In the genomic region with DNA sequence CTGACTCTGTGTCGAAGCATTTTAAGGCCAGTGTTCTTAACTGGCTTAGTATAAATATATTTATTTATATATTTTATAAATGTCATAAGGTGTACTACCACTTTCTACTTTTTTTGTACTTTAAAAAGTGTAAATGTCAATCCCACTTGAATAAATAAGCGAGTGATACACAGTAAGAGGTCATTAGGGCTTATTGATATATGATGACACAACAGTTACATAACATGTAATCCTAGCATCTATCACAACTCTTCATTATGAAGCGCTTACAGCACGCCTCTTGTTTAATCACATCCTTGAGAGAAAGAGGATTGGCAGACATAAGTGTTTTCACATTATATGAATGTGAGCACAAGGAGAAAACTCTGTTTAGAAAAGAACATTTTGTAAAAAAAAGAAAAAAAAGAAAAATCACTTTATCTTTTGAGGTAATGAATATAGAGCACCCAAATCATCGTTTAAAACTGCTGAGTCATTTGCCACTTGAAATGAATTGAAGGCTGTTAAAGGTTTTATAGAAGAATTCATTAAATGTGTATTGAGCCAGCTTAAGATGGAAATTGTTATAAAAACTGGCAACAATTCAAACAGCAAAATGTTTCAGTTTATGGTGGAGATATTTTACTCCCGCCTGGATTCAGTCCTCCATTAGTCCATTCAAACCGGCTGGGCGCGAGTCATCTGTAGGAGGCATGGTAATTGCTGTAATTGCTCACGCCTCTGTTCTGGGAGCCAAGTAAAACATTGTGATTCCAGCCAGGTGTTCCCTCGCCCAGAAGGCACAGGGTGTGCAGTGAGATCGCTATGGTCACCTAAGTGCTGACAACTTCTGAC, we compare ENCODE assay signal across 11 cellular contexts.
DNase-seq lines count a peak whose midpoint lies in the region; TF ChIP-seq lines count a peak whose summit lies in the region.
"Had no signal": no experiment of that assay in that cellular context is flagged by ENCODE, and none has a peak within 500 bp of the region (broad histone marks: within the 10 kb centered on the region; RNA-seq: fewer than 3 reads in every experiment).

No MANE protein-coding gene starts in this region.

- no peak overlapping the region for H2BK120ac ChIP-seq in trophoblast cell (ENCODE audit: insufficient read depth, low read length, poor library complexity)

- H2BK12ac ChIP-seq in trophoblast cell (ENCODE audit: low read length) = no peak overlapping the region

- no peak overlapping the region for H3K4me3 ChIP-seq in LNCaP clone FGC (ENCODE audit: low read depth, low read length)
- H3K4me3 ChIP-seq in retinal pigment epithelial cell (ENCODE audit: low read length) = no peak overlapping the region
- H3K4me3 ChIP-seq in trophoblast cell (ENCODE audit: low read depth, low read length) = no peak overlapping the region

- no peaks in the 10 kb centered on the region for H3K36me3 ChIP-seq in trophoblast cell (ENCODE audit: control insufficient read depth in 1 of 2, insufficient read depth in 2 of 2, low read length in 2 of 2)

- H3K9ac ChIP-seq in trophoblast cell (ENCODE audit: low read length) = no peak overlapping the region

- H3K27me3 ChIP-seq in trophoblast cell (ENCODE audit: insufficient read depth, low read length) = no peaks in the 10 kb centered on the region

- peaks cover 1% of the 10 kb centered on the region for H3K9me3 ChIP-seq in trophoblast cell (ENCODE audit: insufficient read depth, low read depth, low read length)

- H3K14ac ChIP-seq in trophoblast cell (ENCODE audit: low read length) = no peak overlapping the region

- no peak overlapping the region for H4K12ac ChIP-seq in trophoblast cell (ENCODE audit: low read depth, low read length)

- H3K27ac ChIP-seq in caudate nucleus (ENCODE audit: low read depth, low read length) (peak overlapping the region; percentile 7), trophoblast cell (ENCODE audit: low read depth, low read length) (no peak overlapping the region)

- H3K79me2 ChIP-seq in trophoblast cell (ENCODE audit: control insufficient read depth, insufficient read depth, low read length, poor library complexity) = no peaks in the 10 kb centered on the region

- no peak overlapping the region for H3K18ac ChIP-seq in trophoblast cell (ENCODE audit: low read length)

- no peak overlapping the region for H3K4me2 ChIP-seq in trophoblast cell (ENCODE audit: low read length)

- H4K8ac ChIP-seq in trophoblast cell (ENCODE audit: low read depth, low read length) = no peak overlapping the region

- WGBS in trophoblast cell (ENCODE audit: extremely low coverage, insufficient coverage, insufficient read length) = no CpG with 5 or more reads among the region's 12 CpGs

- H2AK5ac ChIP-seq in trophoblast cell (ENCODE audit: low read length) = no peak overlapping the region

- no peaks in the 10 kb centered on the region for H3K79me1 ChIP-seq in trophoblast cell (ENCODE audit: low read length)

- no peak overlapping the region for H2BK5ac ChIP-seq in trophoblast cell (ENCODE audit: low read depth, low read length, poor library complexity)

- peaks cover 0 to 2% of the 10 kb centered on the region in 2 experiments for H3K4me1 ChIP-seq in trophoblast cell (ENCODE audit: control insufficient read depth in 1 of 2, insufficient read depth in 2 of 2, low read length in 2 of 2)

- DNase-seq in LNCaP clone FGC (ENCODE audit: low read depth) = peak; percentile 18
- peak; percentile 61 for DNase-seq in NCI-H2196 (lab: John Stamatoyannopoulos, UW; ENCODE audit: unreplicated experiment)
- peak in 12 of 61 donors; percentile 3 to 76 (median 27) for DNase-seq in caudate nucleus (lab: John Stamatoyannopoulos, UW)
- DNase-seq in retinal pigment epithelial cell (ENCODE audit: low read depth) = peak; percentile 72
- no peak for DNase-seq in NOMO-1 (lab: John Stamatoyannopoulos, UW; ENCODE audit: unreplicated experiment in 2 of 2)
- no peak for DNase-seq in activated T-cell treated with anti-CD3 and anti-CD28 coated beads for 4 hours
- no peak for DNase-seq in trophoblast cell
- no peak for DNase-seq in NCI-H446 treated with DMSO at 0.1 percent for 48 hours (lab: John Stamatoyannopoulos, UW)
- DNase-seq: activated naive CD4-positive, alpha-beta T cell treated with anti-CD3 and anti-CD28 coated beads, Interleukin-2, amount 50 U/mL, for 16 hours; NCI-H2171; nephron progenitor cell had no signal

- TF ChIP-seq CTCF in LNCaP clone FGC (IDR thresholded peaks at IDR 0.05; ENCODE audit: control insufficient read depth, extremely low read depth, insufficient read depth) (no peak), retinal pigment epithelial cell (conservative IDR thresholded peaks at IDR 0.05; ENCODE audit: low read depth, low read length) (no peak)

- no peak overlapping the region for H3K4ac ChIP-seq in trophoblast cell (ENCODE audit: low read depth, low read length)

- H3K23ac ChIP-seq in trophoblast cell (ENCODE audit: low read length) = no peak overlapping the region

- no peak overlapping the region for H2AFZ ChIP-seq in trophoblast cell (ENCODE audit: insufficient read depth, low read length, poor library complexity)

- no peak overlapping the region for H4K91ac ChIP-seq in trophoblast cell (ENCODE audit: low read depth, low read length)

Comparison
In these comparisons a context has a peak if more than half of its experiments do, and no peak if none do; other contexts are left out.
1. DNase-seq: peak in LNCaP clone FGC (single experiment), NCI-H2196 (single experiment) and retinal pigment epithelial cell (single experiment); none in NOMO-1 (0 of 2), activated T-cell treated with anti-CD3 and anti-CD28 coated beads for 4 hours (single experiment), trophoblast cell (0 of 2) and NCI-H446 treated with DMSO at 0.1 percent for 48 hours (single experiment).